9 cellular contexts compared by ENCODE assay signal in the genomic region with DNA sequence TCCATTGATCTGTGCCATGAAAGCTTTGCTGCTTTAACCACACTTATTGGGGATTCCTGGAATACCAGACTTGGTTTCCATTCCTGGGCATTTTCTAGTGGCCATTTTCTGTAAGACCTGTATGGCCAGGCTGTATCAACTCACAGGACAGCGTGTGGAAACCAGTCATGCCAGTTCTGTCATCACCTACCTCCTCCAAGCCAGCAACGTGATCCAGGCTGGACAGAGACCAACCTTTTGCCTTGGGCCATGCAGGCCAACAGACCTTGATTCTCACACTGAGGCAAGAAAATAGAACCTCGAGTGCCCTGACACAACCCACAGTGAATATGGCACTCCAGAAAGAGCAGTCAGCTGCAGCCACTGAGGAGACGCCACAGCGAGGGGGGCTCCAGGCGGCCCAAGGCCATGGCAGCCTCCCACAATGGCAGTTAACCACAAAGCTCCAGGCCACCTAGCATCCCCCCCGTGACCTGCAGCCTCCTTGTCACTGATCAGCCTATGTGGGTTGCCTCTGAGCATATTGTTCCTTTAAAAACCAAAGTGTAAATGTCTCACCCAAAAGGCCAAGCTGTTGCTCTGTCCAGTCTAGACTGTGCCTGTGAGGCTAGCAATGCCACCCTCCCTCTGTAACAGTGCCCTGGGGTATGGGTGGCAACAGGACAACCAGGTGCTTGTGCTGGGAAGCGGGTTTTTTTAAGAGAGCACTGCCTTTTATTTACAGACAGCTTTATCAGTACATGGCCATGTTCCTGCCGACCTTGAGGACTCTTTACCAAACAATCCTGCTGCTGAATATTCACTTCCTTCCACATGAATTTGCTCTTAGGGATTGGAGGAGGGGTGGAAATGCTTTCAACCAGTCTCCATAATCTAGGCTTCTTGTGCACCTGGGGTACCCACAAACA.
DNase-seq lines count a peak whose midpoint lies in the region; ATAC-seq and TF ChIP-seq lines count a peak whose summit lies in the region.
"Had no signal": no experiment of that assay in that cellular context is flagged by ENCODE, and none has a peak within 500 bp of the region (broad histone marks: within the 10 kb centered on the region; RNA-seq: fewer than 3 reads in every experiment).

No MANE protein-coding gene starts in this region.

- CTCF ChIA-PET in activated CD8-positive, alpha-beta memory T cell treated with anti-CD3 and anti-CD28 coated beads, Interleukin-2, amount 10 ng/mL, durations not matched to agents 7 days and 5 days (lab: Charles Lee): interaction anchor here (1.0 to 4.3 kb wide), 2 partner anchors 51 to 137 kb away, joined by 4 to 28 read pairs; no protein-coding TSS in a partner anchor

- H3K27me3 ChIP-seq in right lobe of liver: no peaks in the 10 kb centered on the region
- H3K27me3 ChIP-seq in upper lobe of right lung: no peaks in the 10 kb centered on the region

- TF ChIP-seq CTCF in right lobe of liver (IDR thresholded peaks at IDR 0.05) (peak in 1 of 4 donors; percentile 16), upper lobe of right lung (IDR thresholded peaks at IDR 0.05) (no peak)

- H3K9me3 ChIP-seq in right lobe of liver (no peaks in the 10 kb centered on the region), upper lobe of right lung (no peaks in the 10 kb centered on the region)

- no peak overlapping the region for H3K4me3 Mint-ChIP-seq in activated CD8-positive, alpha-beta memory T cell treated with anti-CD3 and anti-CD28 coated beads, Interleukin-2, amount 10 ng/mL, durations not matched to agents 7 days and 5 days
- H3K4me3 Mint-ChIP-seq in activated naive CD8-positive, alpha-beta T cell treated with anti-CD3 and anti-CD28 coated beads, Interleukin-2, amount 50 U/mL, for 24 hours: peak overlapping the region; percentile 61
- H3K4me3 Mint-ChIP-seq: brain had no signal

- peaks cover 0 to 37% (median 21%) of the 10 kb centered on the region in 4 donors for H3K4me1 ChIP-seq in right lobe of liver
- peaks cover 61% of the 10 kb centered on the region for H3K4me1 ChIP-seq in upper lobe of right lung

- no peak for DNase-seq in activated CD8-positive, alpha-beta memory T cell treated with anti-CD3 and anti-CD28 coated beads, Interleukin-2, amount 10 ng/mL, durations not matched to agents 7 days and 5 days
- DNase-seq in activated CD8-positive, alpha-beta memory T cell treated with anti-CD3 and anti-CD28 coated beads, Interleukin-2, amount 50 U/mL, for 4 hours: no peak
- DNase-seq in activated naive CD8-positive, alpha-beta T cell treated with anti-CD3 and anti-CD28 coated beads, Interleukin-2, amount 50 U/mL, for 24 hours: no peak
- DNase-seq in right lobe of liver: peak; percentile 54 to 81 (median 71)
- peak; percentile 70 for DNase-seq in upper lobe of right lung

- H3K27me3 Mint-ChIP-seq in activated CD8-positive, alpha-beta memory T cell treated with anti-CD3 and anti-CD28 coated beads, Interleukin-2, amount 10 ng/mL, durations not matched to agents 7 days and 5 days: no peaks in the 10 kb centered on the region
- H3K27me3 Mint-ChIP-seq in activated naive CD8-positive, alpha-beta T cell treated with anti-CD3 and anti-CD28 coated beads, Interleukin-2, amount 50 U/mL, for 24 hours: no peaks in the 10 kb centered on the region

- H3K4me3 ChIP-seq in right lobe of liver (no peak overlapping the region), upper lobe of right lung (no peak overlapping the region)

- H3K9me3 Mint-ChIP-seq in activated CD8-positive, alpha-beta memory T cell treated with anti-CD3 and anti-CD28 coated beads, Interleukin-2, amount 10 ng/mL, durations not matched to agents 7 days and 5 days (ENCODE audit: low read depth): peaks cover 5% of the 10 kb centered on the region
- H3K9me3 Mint-ChIP-seq in activated naive CD8-positive, alpha-beta T cell treated with anti-CD3 and anti-CD28 coated beads, Interleukin-2, amount 50 U/mL, for 24 hours: peaks cover 16% of the 10 kb centered on the region
- H3K9me3 Mint-ChIP-seq: brain had no signal

- intact Hi-C loops in right lobe of liver (cut with DNase I) (no loop called here), upper lobe of right lung (cut with DNase I) (no loop called here)

- H3K36me3 ChIP-seq in right lobe of liver (no peaks in the 10 kb centered on the region), upper lobe of right lung (peaks cover 7% of the 10 kb centered on the region)

- H3K36me3 Mint-ChIP-seq in activated CD8-positive, alpha-beta memory T cell treated with anti-CD3 and anti-CD28 coated beads, Interleukin-2, amount 10 ng/mL, durations not matched to agents 7 days and 5 days: peaks cover 70% of the 10 kb centered on the region
- peaks cover 62% of the 10 kb centered on the region for H3K36me3 Mint-ChIP-seq in activated naive CD8-positive, alpha-beta T cell treated with anti-CD3 and anti-CD28 coated beads, Interleukin-2, amount 50 U/mL, for 24 hours (ENCODE audit: low read depth)
- H3K36me3 Mint-ChIP-seq: brain had no signal

- H3K27ac ChIP-seq in right lobe of liver (peak overlapping the region; percentile 59 to 85 (median 84)), upper lobe of right lung (peak overlapping the region; percentile 77)

- H3K4me1 Mint-ChIP-seq in activated CD8-positive, alpha-beta memory T cell treated with anti-CD3 and anti-CD28 coated beads, Interleukin-2, amount 10 ng/mL, durations not matched to agents 7 days and 5 days: peaks cover 93% of the 10 kb centered on the region
- peaks cover 95% of the 10 kb centered on the region for H3K4me1 Mint-ChIP-seq in activated naive CD8-positive, alpha-beta T cell treated with anti-CD3 and anti-CD28 coated beads, Interleukin-2, amount 50 U/mL, for 24 hours

- no peak for ATAC-seq in activated CD8-positive, alpha-beta memory T cell treated with anti-CD3 and anti-CD28 coated beads, Interleukin-2, amount 10 ng/mL, durations not matched to agents 7 days and 5 days
- ATAC-seq in activated naive CD8-positive, alpha-beta T cell treated with anti-CD3 and anti-CD28 coated beads, Interleukin-2, amount 50 U/mL, for 24 hours: peak; percentile 20
- ATAC-seq in right lobe of liver (peak; percentile 61 to 82 (median 72)), upper lobe of right lung (peak; percentile 72), GM18517 (IDR thresholded peaks at IDR 0.05; ENCODE audit: unreplicated experiment) (no peak), GM19463 (IDR thresholded peaks at IDR 0.05; ENCODE audit: unreplicated experiment) (no peak), HG03520 (IDR thresholded peaks at IDR 0.05; ENCODE audit: unreplicated experiment) (no peak)

- TF ChIP-seq POLR2A in right lobe of liver (IDR thresholded peaks at IDR 0.05): no peak

- peak overlapping the region; percentile 82 for H3K27ac Mint-ChIP-seq in activated CD8-positive, alpha-beta memory T cell treated with anti-CD3 and anti-CD28 coated beads, Interleukin-2, amount 10 ng/mL, durations not matched to agents 7 days and 5 days
- peak overlapping the region; percentile 96 for H3K27ac Mint-ChIP-seq in activated naive CD8-positive, alpha-beta T cell treated with anti-CD3 and anti-CD28 coated beads, Interleukin-2, amount 50 U/mL, for 24 hours

- 40% methylated on average over 4 of the region's 9 CpGs for WGBS in right lobe of liver (ENCODE audit: insufficient coverage, low coverage, low lambda C conversion rate, missing lambda C conversion rate)

Comparison
In these comparisons a context has a peak if more than half of its experiments do, and no peak if none do; other contexts are left out.
1. ATAC-seq: peak in activated naive CD8-positive, alpha-beta T cell treated with anti-CD3 and anti-CD28 coated beads, Interleukin-2, amount 50 U/mL, for 24 hours (single experiment), right lobe of liver (4 of 4) and upper lobe of right lung (single experiment); none in activated CD8-positive, alpha-beta memory T cell treated with anti-CD3 and anti-CD28 coated beads, Interleukin-2, amount 10 ng/mL, durations not matched to agents 7 days and 5 days (single experiment), GM18517 (single experiment), GM19463 (single experiment) and HG03520 (single experiment).
2. DNase-seq: peak in right lobe of liver (3 of 3) and upper lobe of right lung (single experiment); none in activated CD8-positive, alpha-beta memory T cell treated with anti-CD3 and anti-CD28 coated beads, Interleukin-2, amount 10 ng/mL, durations not matched to agents 7 days and 5 days (single experiment), activated CD8-positive, alpha-beta memory T cell treated with anti-CD3 and anti-CD28 coated beads, Interleukin-2, amount 50 U/mL, for 4 hours (single experiment) and activated naive CD8-positive, alpha-beta T cell treated with anti-CD3 and anti-CD28 coated beads, Interleukin-2, amount 50 U/mL, for 24 hours (single experiment).